ENCODE assay signal across 23 cellular contexts in the genomic region with DNA sequence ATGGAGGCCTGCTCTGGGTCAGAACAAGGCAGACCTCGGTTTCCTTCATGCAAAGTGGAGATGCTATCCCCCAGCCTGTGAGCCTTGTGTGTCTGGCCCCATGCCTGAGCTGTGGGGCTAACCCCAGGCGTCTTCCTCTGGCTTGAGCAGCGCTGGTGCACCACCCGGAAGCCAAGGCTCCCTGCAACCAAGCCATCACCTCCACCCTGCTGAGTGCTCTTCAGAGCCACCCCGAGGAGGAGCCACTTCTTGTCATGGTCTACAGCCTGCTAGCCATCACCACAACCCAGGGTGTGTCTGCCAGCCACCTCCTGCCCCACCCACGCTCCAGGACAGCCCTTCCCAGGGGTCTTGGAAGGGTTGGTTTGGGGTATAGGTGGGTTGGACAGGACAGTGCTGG.
"Had no signal": no experiment of that assay in that cellular context is flagged by ENCODE, and none has a peak within 500 bp of the region (broad histone marks: within the 10 kb centered on the region; RNA-seq: fewer than 3 reads in every experiment).

No MANE protein-coding gene starts in this region.

- H3K4me1 ChIP-seq: prostate gland, sigmoid colon, testis, tibial artery, upper lobe of left lung had no signal

- DNase-seq: dorsolateral prefrontal cortex; effector CD4-positive, alpha-beta T cell; foreskin fibroblast; gastrocnemius medialis; head of caudate nucleus; kidney; sigmoid colon; stimulated activated CD4-positive, alpha-beta T cell treated with anti-CD3 and anti-CD28 coated beads, Interleukin-2, amount 100 ng/mL, for 24 hours; stimulated activated CD4-positive, alpha-beta T cell treated with anti-CD3 and anti-CD28 coated beads, Interleukin-4, amount 100 ng/mL, for 24 hours; stimulated activated naive CD8-positive, alpha-beta T cell treated with anti-CD3 and anti-CD28 coated beads, Interleukin-15, Interleukin-2, amounts not matched to agents 100 U/mL and 50 U/mL, for 24 hours; substantia nigra; testis; tibial artery; upper lobe of left lung had no signal

- H3K9me3 ChIP-seq: gastrocnemius medialis, prostate gland, right atrium auricular region, sigmoid colon, testis, tibial artery, upper lobe of left lung had no signal

- H3K27ac ChIP-seq: dorsolateral prefrontal cortex, epithelial cell of prostate, gastrocnemius medialis, prostate gland, right atrium auricular region, sigmoid colon, testis, tibial artery, upper lobe of left lung had no signal

- ATAC-seq: esophagus mucosa; gastrocnemius medialis; left lobe of liver; natural killer cell treated with Interleukin-12 subunit alpha and Interleukin-12 subunit beta and Interleukin-15 and Interleukin-18, amount 100 ng/mL, for 72 hours; stimulated activated memory B cell treated with anti-CD40 and anti-IgM and Interleukin-4, amounts not matched to agents 10 μg/mL and 1 μg/mL and 100 μg/mL, for 72 hours; stimulated activated naive CD8-positive, alpha-beta T cell treated with anti-CD3 and anti-CD28 coated beads, Interleukin-15, Interleukin-2, amounts not matched to agents 100 U/mL and 50 U/mL, for 24 hours had no signal

- H3K36me3 ChIP-seq: gastrocnemius medialis had no signal

- H3K4me3 ChIP-seq: dorsolateral prefrontal cortex, gastrocnemius medialis, lung, prostate gland, right atrium auricular region, sigmoid colon, testis, tibial artery, upper lobe of left lung had no signal

- H3K27me3 ChIP-seq: dorsolateral prefrontal cortex, gastrocnemius medialis, right atrium auricular region, testis, upper lobe of left lung had no signal

- FAIRE-seq: kidney, urothelium cell line had no signal
